In genomic region chr5:139342423-139342723, GRCh38 we compare ENCODE assay signal across 8 cellular contexts. TPM values are rescaled to one million over a fixed set of nuclear protein-coding genes. Genes with fewer than 3 reads are reported as not detected.
A peak's percentile ranks its signal among the peaks of the same experiment; 100 is the strongest.
DNase-seq lines count a peak whose midpoint lies in the region; ATAC-seq and TF ChIP-seq lines count a peak whose summit lies in the region.

No MANE protein-coding gene starts in this region.

- in situ Hi-C loops in transverse colon (cut with MboI; ENCODE audit: low pct_ligation_motif_present in 1 of 4, low pct_unique_long_range_greater_than_20kb in 1 of 4, low sequenced_read_pairs in 3 of 4), result no loop called here

- TF ChIP-seq CTCF in liver (IDR thresholded peaks at IDR 0.05; ENCODE audit: low read depth, low read length, missing input control) (no peak), transverse colon (IDR thresholded peaks at IDR 0.05) (no peak)

- H3K9me3 Mint-ChIP-seq in activated naive CD8-positive, alpha-beta T cell (ENCODE audit: low read depth), result no peaks in the 10 kb centered on the region

- H3K27me3 Mint-ChIP-seq in activated naive CD8-positive, alpha-beta T cell, result no peaks in the 10 kb centered on the region

- intact Hi-C loops in transverse colon (cut with DNase I; ENCODE audit: low total_unique reads), result no loop called here

- H3K27ac ChIP-seq in liver (ENCODE audit: low read depth in 1 of 2, low read length in 2 of 2) (peak overlapping the region; percentile 91 to 99), transverse colon (peak overlapping the region; percentile 95 to 99 (median 96))

- ATAC-seq in GM18868 (IDR thresholded peaks at IDR 0.05; ENCODE audit: unreplicated experiment) (peak; percentile 54), HG03103 (IDR thresholded peaks at IDR 0.05; ENCODE audit: low read depth, unreplicated experiment) (peak; percentile 48), GM18907 (IDR thresholded peaks at IDR 0.05; ENCODE audit: unreplicated experiment) (no peak)

- H3K36me3 ChIP-seq in liver (ENCODE audit: control insufficient read depth in 4 of 4, insufficient read depth in 3 of 4, low read depth in 1 of 4, low read length in 3 of 4) (no peaks in the 10 kb centered on the region), transverse colon (no peaks in the 10 kb centered on the region)

- no peak for TF ChIP-seq RAD21 in liver (IDR thresholded peaks at IDR 0.05)

- H3K9me3 ChIP-seq in liver (ENCODE audit: control insufficient read depth in 4 of 4, low read length in 3 of 4) (no peaks in the 10 kb centered on the region), transverse colon (no peaks in the 10 kb centered on the region)

- H3K4me3 ChIP-seq in liver (ENCODE audit: low read depth in 1 of 3, low read length in 3 of 3) (peak overlapping the region; percentile 64 to 98 (median 85)), transverse colon (peak overlapping the region; percentile 56 to 94 (median 72))

- no peaks in the 10 kb centered on the region for H3K27me3 ChIP-seq in liver (ENCODE audit: control insufficient read depth in 4 of 4, insufficient read depth in 4 of 4, low read length in 3 of 4)
- H3K27me3 ChIP-seq in transverse colon, result no peaks in the 10 kb centered on the region

- H3K4me1 ChIP-seq in liver (ENCODE audit: control insufficient read depth in 4 of 4, insufficient read depth in 4 of 4, low read length in 3 of 4) (peaks cover 0 to 20% (median 13%) of the 10 kb centered on the region in 4 donors), transverse colon (peaks cover 5 to 32% (median 29%) of the 10 kb centered on the region in 4 donors)

- H3K4me3 Mint-ChIP-seq in activated naive CD8-positive, alpha-beta T cell, result peak overlapping the region; percentile 98

- H3K9ac ChIP-seq in liver (ENCODE audit: low read depth in 1 of 2, low read length in 2 of 2), result peak overlapping the region; percentile 83 to 92

- peaks cover 7% of the 10 kb centered on the region for H3K36me3 Mint-ChIP-seq in activated naive CD8-positive, alpha-beta T cell

- 1% methylated on average over 16 of the region's 16 CpGs for WGBS in liver
- WGBS in transverse colon (ENCODE audit: low coverage in 1 of 2), 2 donors, result 0% methylated on average over 3 to 16 of the region's 16 CpGs

- TF ChIP-seq EP300 in transverse colon (IDR thresholded peaks at IDR 0.05; ENCODE audit: low read depth), result no peak

- peak overlapping the region; percentile 99 for H3K27ac Mint-ChIP-seq in activated naive CD8-positive, alpha-beta T cell

- DNase-seq in transverse colon, result no peak
- DNase-seq in NCI-H510A treated with DMSO at 0.1 percent for 48 hours (lab: John Stamatoyannopoulos, UW), result no peak
- DNase-seq in midbrain (lab: John Stamatoyannopoulos, UW), result no peak

- no peak for TF ChIP-seq POLR2A in transverse colon (IDR thresholded peaks at IDR 0.05)

- peaks cover 58% of the 10 kb centered on the region for H3K4me1 Mint-ChIP-seq in activated naive CD8-positive, alpha-beta T cell (ENCODE audit: low read depth)

TF ChIP-seq in liver, 16 proteins besides CTCF, POLR2A, EP300 and RAD21:
- TF ChIP-seq YY1 (IDR thresholded peaks at IDR 0.05) (no peak), REST (IDR thresholded peaks at IDR 0.05) (no peak), SP1 (IDR thresholded peaks at IDR 0.05) (no peak), GABPA (IDR thresholded peaks at IDR 0.05 in 1 of 2, conservative IDR thresholded peaks at IDR 0.05 in 1 of 2) (no peak), EGR1 (IDR thresholded peaks at IDR 0.05; ENCODE audit: low read depth in 2 of 2) (no peak), ATF3 (IDR thresholded peaks at IDR 0.05) (no peak), RXRA (IDR thresholded peaks at IDR 0.05) (no peak), FOXA2 (IDR thresholded peaks at IDR 0.05) (no peak), FOXA1 (IDR thresholded peaks at IDR 0.05) (no peak), TAF1 (conservative IDR thresholded peaks at IDR 0.05) (no peak)
TF ChIP-seq in liver: peak in this region for 0.

RNA-seq across cellular contexts. Expression of gene PAIP2, which starts 0.7 kb away (rescaled TPM):
- 10 to 100 TPM; 41.5 to 42.2 TPM for total RNA-seq in liver
- polyA plus RNA-seq in liver, result 10 to 100 TPM; 47.9 to 63.2 TPM
- total RNA-seq in transverse colon, result 10 to 100 TPM; 13.8 to 67.3 (median 36.5) TPM

RNA-seq across cellular contexts. Expression of gene SLC23A1, which starts 40.7 kb away (rescaled TPM):
- total RNA-seq in liver (10 to 100 TPM in 1 of 2 donors, 1 to 10 TPM in 1; 10.0 to 17.5 TPM), transverse colon (1 to 10 TPM in 2 of 4 donors, under 1 TPM in 1, not detected in 1; 0.80 to 9.5 (median 7.4) TPM)
- 10 to 100 TPM; 17.3 to 18.0 TPM for polyA plus RNA-seq in liver

RNA-seq across cellular contexts. Expression of gene MZB1, which starts 47.3 kb away (rescaled TPM):
- total RNA-seq in liver (1 to 10 TPM; 1.8 TPM), transverse colon (10 to 100 TPM in 1 of 4 donors, 1 to 10 TPM in 1, not detected in 2; 4.0 to 39.2 TPM)
- polyA plus RNA-seq in liver, result 10 to 100 TPM in 1 of 2 donors, 1 to 10 TPM in 1; 1.8 to 23.7 TPM

RNA-seq across cellular contexts. Expression of gene MATR3, which starts 48.8 kb away (rescaled TPM):
- total RNA-seq in liver (100 to 1,000 TPM in 1 of 2 donors, 10 to 100 TPM in 1; 92.5 to 111 TPM), transverse colon (100 to 1,000 TPM in 3 of 4 donors, 10 to 100 TPM in 1; 97.3 to 190 (median 134) TPM)
- 10 to 100 TPM; 38.4 to 46.9 TPM for polyA plus RNA-seq in liver

RNA-seq across cellular contexts. Expression of gene PROB1, which starts 52.5 kb away (rescaled TPM):
- under 1 TPM; 0.28 to 0.67 TPM for total RNA-seq in liver
- under 1 TPM; 0.04 to 0.39 TPM for polyA plus RNA-seq in liver
- 1 to 10 TPM in 1 of 4 donors, under 1 TPM in 2, not detected in 1; 0.55 to 1.1 (median 0.60) TPM for total RNA-seq in transverse colon
